Comparison of ENCODE assay signal across 8 cellular contexts in genomic region chr5:14447958-14448881, GRCh38.
A peak's percentile ranks its signal among the peaks of the same experiment; 100 is the strongest.
DNase-seq lines count a peak whose midpoint lies in the region; ATAC-seq, FAIRE-seq and TF ChIP-seq lines count a peak whose summit lies in the region.

No MANE protein-coding gene starts in this region.

- no peaks in the 10 kb centered on the region for H3K27me3 ChIP-seq in ACC112 (ENCODE audit: insufficient read depth, low read length)
- H3K27me3 ChIP-seq in GM23248 (replicated peaks; ENCODE audit: insufficient read depth) = no peaks in the 10 kb centered on the region
- H3K27me3 ChIP-seq in right cardiac atrium (ENCODE audit: control insufficient read depth, insufficient read depth) = no peaks in the 10 kb centered on the region
- no peaks in the 10 kb centered on the region for H3K27me3 ChIP-seq in upper lobe of right lung

- H4K20me1 ChIP-seq in GM23248 (ENCODE audit: insufficient read depth) = no peaks in the 10 kb centered on the region

- DNase-seq in GM23248 (peak; percentile 64), RCC 7860 (ENCODE audit: low spot score) (peak; percentile 86), right cardiac atrium (peak; percentile 46 to 71 (median 68)), upper lobe of right lung (no peak), GM19239 (ENCODE audit: insufficient read length, low spot score) (no peak), hippocampal formation (lab: John Stamatoyannopoulos, UW) (no peak), CD14-positive monocyte (ENCODE audit: low spot score) (no peak)

- peak; percentile 16 for FAIRE-seq in RCC 7860 (lab: Jason Lieb, UNC)
- FAIRE-seq in GM19239 (lab: Jason Lieb, UNC) = no peak

- H2AFZ ChIP-seq in ACC112 (ENCODE audit: low read length, unreplicated experiment) (no peak overlapping the region), GM23248 (no peak overlapping the region)

- H3K36me3 ChIP-seq in ACC112 (ENCODE audit: insufficient read depth, low read length) (peaks cover 23% of the 10 kb centered on the region), GM23248 (ENCODE audit: low read depth) (peaks cover 17% of the 10 kb centered on the region), upper lobe of right lung (no peaks in the 10 kb centered on the region)

- H3K79me2 ChIP-seq in ACC112 (ENCODE audit: control insufficient read depth, insufficient read depth, low read length, unreplicated experiment) (peaks cover 92% of the 10 kb centered on the region), GM23248 (ENCODE audit: insufficient read depth) (peaks cover 80% of the 10 kb centered on the region)

- in situ Hi-C loops in GM23248 (cut with MboI) = no loop called here

- WGBS in GM23248 (ENCODE audit: low coverage in 1 of 2, low lambda C conversion rate in 2 of 2, missing lambda C conversion rate in 2 of 2), 2 experiments = 6% methylated on average over 17 of the region's 17 CpGs
- WGBS in right cardiac atrium = 37% methylated on average over 17 of the region's 17 CpGs

- H3K36me3 Mint-ChIP-seq in CD14-positive monocyte = peaks cover 20 to 29% of the 10 kb centered on the region in 2 donors

- H3K27me3 Mint-ChIP-seq in CD14-positive monocyte (ENCODE audit: low read depth in 3 of 3) = no peaks in the 10 kb centered on the region

- H3K4me2 ChIP-seq in GM23248 (ENCODE audit: unreplicated experiment) = peak overlapping the region; percentile 77

- ATAC-seq in right cardiac atrium (peak; percentile 49 to 55), upper lobe of right lung (peak; percentile 40)

- H3K4me1 ChIP-seq in ACC112 (ENCODE audit: control insufficient read depth, insufficient read depth, low read length, unreplicated experiment) (peaks cover 94% of the 10 kb centered on the region), GM23248 (ENCODE audit: insufficient read depth) (peaks cover 98% of the 10 kb centered on the region), right cardiac atrium (ENCODE audit: control insufficient read depth, insufficient read depth, low read length) (peaks cover 16% of the 10 kb centered on the region), upper lobe of right lung (peaks cover 37% of the 10 kb centered on the region)

- no peaks in the 10 kb centered on the region for H3K9me2 ChIP-seq in GM23248 (ENCODE audit: insufficient read depth)

- H3K9me3 ChIP-seq in GM23248 (ENCODE audit: low read depth) = no peaks in the 10 kb centered on the region
- H3K9me3 ChIP-seq in right cardiac atrium (ENCODE audit: control insufficient read depth, low read length) = no peaks in the 10 kb centered on the region
- H3K9me3 ChIP-seq in upper lobe of right lung = no peaks in the 10 kb centered on the region

- no peak for TF ChIP-seq CTCF in upper lobe of right lung (IDR thresholded peaks at IDR 0.05)
- TF ChIP-seq CTCF in CD14-positive monocyte (IDR thresholded peaks at IDR 0.05) = no peak

- H3F3A ChIP-seq in GM23248 (ENCODE audit: insufficient read depth) = peaks cover 94% of the 10 kb centered on the region

- H3K9ac ChIP-seq in GM23248 = peak overlapping the region; percentile 86

- intact Hi-C loops in right cardiac atrium (cut with DNase I) (no loop called here), upper lobe of right lung (cut with DNase I) (no loop called here), CD14-positive monocyte (cut with micrococcal nuclease) (no loop called here)

- H3K4me3 Mint-ChIP-seq in CD14-positive monocyte = no peak overlapping the region

- H3K4me1 Mint-ChIP-seq in CD14-positive monocyte = peaks cover 17% of the 10 kb centered on the region

- no peaks in the 10 kb centered on the region for H3K9me3 Mint-ChIP-seq in CD14-positive monocyte

- peak overlapping the region; percentile 63 for H3K4me3 ChIP-seq in ACC112 (ENCODE audit: low read depth, low read length)
- peak overlapping the region; percentile 38 for H3K4me3 ChIP-seq in GM23248
- no peak overlapping the region for H3K4me3 ChIP-seq in right cardiac atrium (ENCODE audit: low read length)
- no peak overlapping the region for H3K4me3 ChIP-seq in upper lobe of right lung

- H3K27ac ChIP-seq in ACC112 (ENCODE audit: low read depth, low read length) (peak overlapping the region; percentile 98), GM23248 (peak overlapping the region; percentile 99), right cardiac atrium (ENCODE audit: low read length) (peak overlapping the region; percentile 97), upper lobe of right lung (peak overlapping the region; percentile 39)

- peak overlapping the region in 1 of 7 donors; percentile 27 for H3K27ac Mint-ChIP-seq in CD14-positive monocyte

Comparison
In these comparisons a context has a peak if more than half of its experiments do, and no peak if none do; other contexts are left out.
1. H3K27ac ChIP-seq: peak in every context shown above with its lines; median percentile 99 in GM23248; 98 in ACC112; 97 in right cardiac atrium; 39 in upper lobe of right lung.
2. H3K4me3 ChIP-seq: peak in ACC112 (single experiment) and GM23248 (single experiment); none in right cardiac atrium (single experiment) and upper lobe of right lung (single experiment).
3. DNase-seq: peak in GM23248 (single experiment), RCC 7860 (single experiment) and right cardiac atrium (3 of 3); none in upper lobe of right lung (single experiment), GM19239 (single experiment), hippocampal formation (0 of 2) and CD14-positive monocyte (single experiment).